Comparison of ENCODE assay signal across 9 cellular contexts in the genomic region with DNA sequence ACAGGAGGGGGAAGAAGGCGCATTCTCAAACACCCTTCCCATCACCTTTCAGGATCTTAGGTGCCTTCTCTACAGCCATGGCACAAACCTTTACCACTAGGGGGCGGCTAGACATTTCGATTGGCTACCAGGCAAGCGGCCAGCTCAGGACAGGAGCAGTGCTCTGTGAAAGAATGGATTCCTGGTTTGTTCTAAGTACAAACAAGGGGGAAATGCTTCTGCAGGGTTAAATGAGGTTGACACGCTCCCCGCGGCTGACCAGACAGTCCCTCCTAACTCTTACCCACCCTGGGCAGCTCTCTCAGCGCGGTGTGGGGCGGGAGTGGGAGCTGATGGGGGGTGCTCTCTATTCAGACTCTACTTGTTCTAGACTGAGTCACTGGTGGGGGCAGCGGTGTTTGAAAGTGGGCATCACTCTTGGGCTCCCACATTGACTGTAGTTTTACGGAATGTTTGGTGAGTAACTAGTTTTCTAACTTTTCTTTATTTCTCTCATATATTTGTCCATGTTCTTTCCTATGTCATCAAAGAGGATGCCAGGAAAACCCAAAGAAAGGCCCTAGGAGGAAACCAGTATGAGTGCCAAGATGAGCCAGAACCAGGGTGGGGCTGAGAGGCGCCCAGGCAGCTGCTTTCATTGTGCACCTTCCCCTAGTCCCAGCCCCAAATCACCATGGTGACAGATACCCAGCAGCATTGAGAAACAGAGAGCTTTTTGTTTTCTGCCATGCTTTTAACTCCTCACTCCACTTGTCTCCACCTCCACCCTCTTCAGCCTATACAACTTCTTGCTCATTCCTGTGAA.
DNase-seq lines count a peak whose midpoint lies in the region; ATAC-seq and TF ChIP-seq lines count a peak whose summit lies in the region.
"Had no signal": no experiment of that assay in that cellular context is flagged by ENCODE, and none has a peak within 500 bp of the region (broad histone marks: within the 10 kb centered on the region; RNA-seq: fewer than 3 reads in every experiment).

No MANE protein-coding gene starts in this region.

- H3K4me1 ChIP-seq in naive thymus-derived CD4-positive, alpha-beta T cell (ENCODE audit: control insufficient read depth in 2 of 2, insufficient read depth in 2 of 2, low read length in 2 of 2) = no peaks in the 10 kb centered on the region
- H3K4me1 ChIP-seq in tibial nerve = peaks cover 0 to 7% (median 2%) of the 10 kb centered on the region in 4 donors

- H3K27ac ChIP-seq in naive thymus-derived CD4-positive, alpha-beta T cell (ENCODE audit: low read depth, low read length) = no peak overlapping the region
- no peak overlapping the region for H3K27ac ChIP-seq in tibial nerve

- peak; percentile 84 for TF ChIP-seq CTCF in fibroblast of mammary gland (conservative IDR thresholded peaks at IDR 0.05; ENCODE audit: control insufficient read depth, insufficient read depth, low read depth, low read length)
- TF ChIP-seq CTCF in tibial nerve (IDR thresholded peaks at IDR 0.05) = peak; percentile 33 to 65 (median 47)

- ATAC-seq in GM19463 (IDR thresholded peaks at IDR 0.05; ENCODE audit: unreplicated experiment) (peak; percentile 90), HG03520 (IDR thresholded peaks at IDR 0.05; ENCODE audit: unreplicated experiment) (peak; percentile 93)
- ATAC-seq in naive thymus-derived CD4-positive, alpha-beta T cell = no peak

- H3K4me3 Mint-ChIP-seq in naive thymus-derived CD4-positive, alpha-beta T cell = peak overlapping the region in 1 of 10 donors; percentile 2
- H3K4me3 Mint-ChIP-seq: stimulated activated naive CD8-positive, alpha-beta T cell treated with anti-CD3 and anti-CD28 coated beads, Interleukin-15, Interleukin-2, amounts not matched to agents 100 ng/mL and 50 ng/mL, for 24 hours had no signal

- no peaks in the 10 kb centered on the region for H3K9me3 ChIP-seq in naive thymus-derived CD4-positive, alpha-beta T cell (ENCODE audit: control insufficient read depth in 2 of 3, low read length in 3 of 3)
- no peaks in the 10 kb centered on the region for H3K9me3 ChIP-seq in tibial nerve

- no peaks in the 10 kb centered on the region for H3K36me3 ChIP-seq in naive thymus-derived CD4-positive, alpha-beta T cell (ENCODE audit: control insufficient read depth in 2 of 3, insufficient read depth in 3 of 3, low read length in 3 of 3)
- no peaks in the 10 kb centered on the region for H3K36me3 ChIP-seq in tibial nerve

- H3K4me1 Mint-ChIP-seq in naive thymus-derived CD4-positive, alpha-beta T cell = no peaks in the 10 kb centered on the region

- POLR2A ChIA-PET in naive thymus-derived CD4-positive, alpha-beta T cell (lab: Charles Lee) = no interaction called here

- no peak for TF ChIP-seq POLR2A in tibial nerve (IDR thresholded peaks at IDR 0.05)

- DNase-seq in DMS153 treated with DMSO at 0.1 percent for 48 hours (lab: John Stamatoyannopoulos, UW; ENCODE audit: unreplicated experiment) (peak; percentile 55), NCI-H460 (ENCODE audit: extremely low read depth, low read depth) (peak; percentile 74), fibroblast of mammary gland (ENCODE audit: low read depth) (peak; percentile 67), tibial nerve (ENCODE audit: low spot score in 2 of 2) (peak; percentile 48 to 81)
- DNase-seq in activated CD4-positive, alpha-beta T cell treated with anti-CD3 and anti-CD28 coated beads, Interleukin-2, amount 50 U/mL, for 48 hours = peak; percentile 41 to 57
- peak in 5 of 9 donors; percentile 2 to 31 (median 9) for DNase-seq in naive thymus-derived CD4-positive, alpha-beta T cell

- H3K9me3 Mint-ChIP-seq in naive thymus-derived CD4-positive, alpha-beta T cell = peaks cover 0 to 3% (median 0%) of the 10 kb centered on the region in 11 donors
- H3K9me3 Mint-ChIP-seq: stimulated activated naive CD8-positive, alpha-beta T cell treated with anti-CD3 and anti-CD28 coated beads, Interleukin-15, Interleukin-2, amounts not matched to agents 100 ng/mL and 50 ng/mL, for 24 hours had no signal

- peaks cover 0 to 7% of the 10 kb centered on the region in 2 donors for H3K27me3 ChIP-seq in naive thymus-derived CD4-positive, alpha-beta T cell (ENCODE audit: control insufficient read depth in 2 of 2, insufficient read depth in 2 of 2, low read length in 2 of 2)
- H3K27me3 ChIP-seq in tibial nerve = no peaks in the 10 kb centered on the region

- H3K4me3 ChIP-seq in fibroblast of mammary gland (ENCODE audit: control insufficient read depth, low read depth, low read length) (no peak overlapping the region), tibial nerve (no peak overlapping the region)
- no peak overlapping the region for H3K4me3 ChIP-seq in naive thymus-derived CD4-positive, alpha-beta T cell (ENCODE audit: low read length)

- CTCF ChIA-PET in naive thymus-derived CD4-positive, alpha-beta T cell (lab: Charles Lee) = no interaction called here

- H3K27ac Mint-ChIP-seq in naive thymus-derived CD4-positive, alpha-beta T cell = no peak overlapping the region
- H3K27ac Mint-ChIP-seq: stimulated activated naive CD8-positive, alpha-beta T cell treated with anti-CD3 and anti-CD28 coated beads, Interleukin-15, Interleukin-2, amounts not matched to agents 100 ng/mL and 50 ng/mL, for 24 hours had no signal

- H3K27me3 Mint-ChIP-seq in naive thymus-derived CD4-positive, alpha-beta T cell = peaks cover 13 to 62% (median 47%) of the 10 kb centered on the region in 5 donors

- peaks cover 0 to 4% (median 0%) of the 10 kb centered on the region in 5 donors for H3K36me3 Mint-ChIP-seq in naive thymus-derived CD4-positive, alpha-beta T cell

- WGBS in tibial nerve, 2 donors = 16 to 18% methylated on average over 13 of the region's 13 CpGs

- intact Hi-C loops in naive thymus-derived CD4-positive, alpha-beta T cell (cut with micrococcal nuclease) = no loop called here

- TF ChIP-seq EP300 in tibial nerve (IDR thresholded peaks at IDR 0.05) = no peak

Comparison
In these comparisons a context has a peak if more than half of its experiments do, and no peak if none do; other contexts are left out.
1. DNase-seq: peak in every context shown above with its lines; median percentile 74 in NCI-H460; 67 in fibroblast of mammary gland; 64 in tibial nerve; 55 in DMS153 treated with DMSO at 0.1 percent for 48 hours; 49 in activated CD4-positive, alpha-beta T cell treated with anti-CD3 and anti-CD28 coated beads, Interleukin-2, amount 50 U/mL, for 48 hours; 9 in naive thymus-derived CD4-positive, alpha-beta T cell.